ENCODE assay signal across 29 cellular contexts in genomic region chr2:129408570-129408969, GRCh38.
"Had no signal": no experiment of that assay in that cellular context is flagged by ENCODE, and none has a peak within 500 bp of the region (broad histone marks: within the 10 kb centered on the region; RNA-seq: fewer than 3 reads in every experiment).

No MANE protein-coding gene starts in this region.

- H3K27ac ChIP-seq: stomach, suprapubic skin, testis, thoracic aorta, thyroid gland, tibial artery, tibial nerve, transverse colon, upper lobe of left lung, upper lobe of right lung, uterus, vagina had no signal

- H3K9me3 Mint-ChIP-seq: stimulated activated effector memory CD8-positive, alpha-beta T cell treated with anti-CD3 and anti-CD28 coated beads, Interleukin-12 subunit alpha, Interleukin-12 subunit beta, amount 100 ng/mL, for 72 hours; stimulated activated naive CD8-positive, alpha-beta T cell treated with anti-CD3 and anti-CD28 coated beads, Interleukin-15, amount 100 ng/mL, for 72 hours; stimulated activated naive CD8-positive, alpha-beta T cell treated with anti-CD3 and anti-CD28 coated beads, Interleukin-15, Interleukin-2, amounts not matched to agents 100 ng/mL and 50 ng/mL, for 24 hours had no signal

- H3K4me1 ChIP-seq: stomach, suprapubic skin, testis, thyroid gland, tibial artery, tibial nerve, transverse colon, upper lobe of left lung, upper lobe of right lung, uterus, vagina had no signal

- H3K36me3 Mint-ChIP-seq: stimulated activated effector memory CD8-positive, alpha-beta T cell treated with anti-CD3 and anti-CD28 coated beads, Interleukin-12 subunit alpha, Interleukin-12 subunit beta, amount 100 ng/mL, for 72 hours; stimulated activated memory B cell treated with anti-CD40 and anti-IgM and Interleukin-4, amounts not matched to agents 10 μg/mL and 1 μg/mL and 100 μg/mL, for 72 hours; stimulated activated naive B cell treated with anti-CD40 and anti-IgM and Interleukin-4, amounts not matched to agents 10 μg/mL and 1 μg/mL and 100 μg/mL, for 72 hours; type B pancreatic cell had no signal

- DNase-seq: stimulated activated CD4-positive, alpha-beta T cell treated with anti-CD3 and anti-CD28 coated beads, Interleukin-2, amount 100 ng/mL, for 48 hours; stimulated activated CD4-positive, alpha-beta T cell treated with anti-CD3 and anti-CD28 coated beads, Interleukin-4, amount 100 ng/mL, for 1 hour; stimulated activated CD4-positive, alpha-beta T cell treated with anti-CD3 and anti-CD28 coated beads, Interleukin-4, amount 100 ng/mL, for 24 hours; stimulated activated CD4-positive, alpha-beta T cell treated with anti-CD3 and anti-CD28 coated beads, Interleukin-4, amount 100 ng/mL, for 4 hours; stimulated activated CD8-positive, alpha-beta memory T cell treated with anti-CD3 and anti-CD28 coated beads, Interleukin-4, amount 100 ng/mL, for 48 hours; stimulated activated naive B cell treated with anti-CD40 and anti-IgM and Interleukin-4, amounts not matched to agents 10 μg/mL and 1 μg/mL and 100 μg/mL, for 72 hours; stimulated activated naive CD4-positive, alpha-beta T cell; stimulated activated naive CD4-positive, alpha-beta T cell treated with Interleukin-2 at 50 U/mL for 16 hours; stimulated activated naive CD8-positive, alpha-beta T cell treated with anti-CD3 and anti-CD28 coated beads, Interleukin-15, amount 100 ng/mL, for 72 hours; stimulated activated naive CD8-positive, alpha-beta T cell treated with anti-CD3 and anti-CD28 coated beads, Interleukin-15, Interleukin-2, amounts not matched to agents 100 U/mL and 50 U/mL, for 24 hours; stomach; substantia nigra; testis; thyroid gland; tibial artery; transverse colon; trophoblast cell; upper lobe of left lung; upper lobe of right lung; uterus had no signal

- H3K27ac Mint-ChIP-seq: stimulated activated effector memory CD8-positive, alpha-beta T cell treated with anti-CD3 and anti-CD28 coated beads, Interleukin-12 subunit alpha, Interleukin-12 subunit beta, amount 100 ng/mL, for 72 hours; stimulated activated memory B cell treated with anti-CD40 and anti-IgM and Interleukin-4, amounts not matched to agents 10 μg/mL and 1 μg/mL and 100 μg/mL, for 72 hours; stimulated activated naive B cell treated with anti-CD40 and anti-IgM and Interleukin-4, amounts not matched to agents 10 μg/mL and 1 μg/mL and 100 μg/mL, for 72 hours; stimulated activated naive CD8-positive, alpha-beta T cell treated with anti-CD3 and anti-CD28 coated beads, Interleukin-15, amount 100 ng/mL, for 72 hours; stimulated activated naive CD8-positive, alpha-beta T cell treated with anti-CD3 and anti-CD28 coated beads, Interleukin-15, Interleukin-2, amounts not matched to agents 100 ng/mL and 50 ng/mL, for 24 hours; type B pancreatic cell had no signal

- H3K27me3 ChIP-seq: stomach, suprapubic skin, thyroid gland, tibial artery, tibial nerve, transverse colon, upper lobe of left lung, upper lobe of right lung, uterus, vagina had no signal

- H3K27me3 Mint-ChIP-seq: stimulated activated memory B cell treated with anti-CD40 and anti-IgM and Interleukin-4, amounts not matched to agents 10 μg/mL and 1 μg/mL and 100 μg/mL, for 72 hours; stimulated activated naive B cell treated with anti-CD40 and anti-IgM and Interleukin-4, amounts not matched to agents 10 μg/mL and 1 μg/mL and 100 μg/mL, for 72 hours; stimulated activated naive CD8-positive, alpha-beta T cell treated with anti-CD3 and anti-CD28 coated beads, Interleukin-15, amount 100 ng/mL, for 72 hours; stimulated activated naive CD8-positive, alpha-beta T cell treated with anti-CD3 and anti-CD28 coated beads, Interleukin-15, Interleukin-2, amounts not matched to agents 100 ng/mL and 50 ng/mL, for 24 hours; type B pancreatic cell had no signal

- FAIRE-seq: urothelium cell line had no signal

- H3K4me3 Mint-ChIP-seq: stimulated activated effector memory CD8-positive, alpha-beta T cell treated with anti-CD3 and anti-CD28 coated beads, Interleukin-12 subunit alpha, Interleukin-12 subunit beta, amount 100 ng/mL, for 72 hours; stimulated activated memory B cell treated with anti-CD40 and anti-IgM and Interleukin-4, amounts not matched to agents 10 μg/mL and 1 μg/mL and 100 μg/mL, for 72 hours; stimulated activated naive B cell treated with anti-CD40 and anti-IgM and Interleukin-4, amounts not matched to agents 10 μg/mL and 1 μg/mL and 100 μg/mL, for 72 hours; stimulated activated naive CD8-positive, alpha-beta T cell treated with anti-CD3 and anti-CD28 coated beads, Interleukin-15, amount 100 ng/mL, for 72 hours; stimulated activated naive CD8-positive, alpha-beta T cell treated with anti-CD3 and anti-CD28 coated beads, Interleukin-15, Interleukin-2, amounts not matched to agents 100 ng/mL and 50 ng/mL, for 24 hours; type B pancreatic cell had no signal

- H3K36me3 ChIP-seq: stomach, suprapubic skin, thoracic aorta, thyroid gland, tibial artery, tibial nerve, transverse colon, upper lobe of left lung, upper lobe of right lung, uterus, vagina had no signal

- H3K4me3 ChIP-seq: stomach, suprapubic skin, testis, thoracic aorta, thyroid gland, tibial artery, tibial nerve, transverse colon, upper lobe of left lung, upper lobe of right lung, uterus, vagina had no signal

- ATAC-seq: stimulated activated effector memory CD8-positive, alpha-beta T cell treated with anti-CD3 and anti-CD28 coated beads, Interleukin-12 subunit alpha, Interleukin-12 subunit beta, amount 100 ng/mL, for 72 hours; stimulated activated memory B cell treated with anti-CD40 and anti-IgM and Interleukin-4, amounts not matched to agents 10 μg/mL and 1 μg/mL and 100 μg/mL, for 72 hours; stimulated activated naive B cell treated with anti-CD40 and anti-IgM and Interleukin-4, amounts not matched to agents 10 μg/mL and 1 μg/mL and 100 μg/mL, for 72 hours; stimulated activated naive CD8-positive, alpha-beta T cell treated with anti-CD3 and anti-CD28 coated beads, Interleukin-15, amount 100 ng/mL, for 72 hours; stimulated activated naive CD8-positive, alpha-beta T cell treated with anti-CD3 and anti-CD28 coated beads, Interleukin-15, Interleukin-2, amounts not matched to agents 100 U/mL and 50 U/mL, for 24 hours; upper lobe of right lung had no signal

- H3K4me1 Mint-ChIP-seq: stimulated activated effector memory CD8-positive, alpha-beta T cell treated with anti-CD3 and anti-CD28 coated beads, Interleukin-12 subunit alpha, Interleukin-12 subunit beta, amount 100 ng/mL, for 72 hours; stimulated activated memory B cell treated with anti-CD40 and anti-IgM and Interleukin-4, amounts not matched to agents 10 μg/mL and 1 μg/mL and 100 μg/mL, for 72 hours; stimulated activated naive B cell treated with anti-CD40 and anti-IgM and Interleukin-4, amounts not matched to agents 10 μg/mL and 1 μg/mL and 100 μg/mL, for 72 hours; stimulated activated naive CD8-positive, alpha-beta T cell treated with anti-CD3 and anti-CD28 coated beads, Interleukin-15, amount 100 ng/mL, for 72 hours had no signal

- H3K9me3 ChIP-seq: suprapubic skin, testis, thoracic aorta, thyroid gland, tibial artery, transverse colon, upper lobe of right lung, uterus, vagina had no signal
